Comparison of ENCODE assay signal across 8 cellular contexts in genomic region chr1:185694081-185694480, GRCh38. TPM values are rescaled to one million over a fixed set of nuclear protein-coding genes. Genes with fewer than 3 reads are reported as not detected.
DNase-seq lines count a peak whose midpoint lies in the region; ATAC-seq and TF ChIP-seq lines count a peak whose summit lies in the region.

No MANE protein-coding gene starts in this region.

- H3K36me3 ChIP-seq in body of pancreas (replicated peaks in 1 of 2; ENCODE audit: insufficient read depth in 1 of 2, low read depth in 2 of 2), result no peaks in the 10 kb centered on the region

- no peak for TF ChIP-seq POLR2A in body of pancreas (IDR thresholded peaks at IDR 0.05)

- peak; percentile 69 for DNase-seq in GM12864 (ENCODE audit: low read depth)
- peak; percentile 37 to 78 for DNase-seq in HL-60 (ENCODE audit: low read depth in 1 of 2, low spot score in 1 of 2)
- peak in 3 of 4 donors; percentile 27 to 39 (median 28) for DNase-seq in body of pancreas
- no peak for DNase-seq in natural killer cell
- no peak for DNase-seq in NK-92 treated with Interleukin-12 subunit alpha and Interleukin-12 subunit beta, amount 100 ng/mL, for 24 hours (lab: John Stamatoyannopoulos, UW)
- no peak for DNase-seq in anterior cingulate cortex (lab: John Stamatoyannopoulos, UW)
- no peak for DNase-seq in superior temporal gyrus (ENCODE audit: extremely low spot score)

- peaks cover 0 to 3% of the 10 kb centered on the region in 2 donors for H3K9me3 Mint-ChIP-seq in natural killer cell

- no peak for TF ChIP-seq CTCF in GM12864 (IDR thresholded peaks at IDR 0.05; ENCODE audit: low read depth, low read length, missing control alignments)
- no peak for TF ChIP-seq CTCF in HL-60 (IDR thresholded peaks at IDR 0.05; ENCODE audit: insufficient read depth, low read length)
- no peak for TF ChIP-seq CTCF in body of pancreas (IDR thresholded peaks at IDR 0.05)
- no peak for TF ChIP-seq CTCF in natural killer cell (IDR thresholded peaks at IDR 0.05)

- H3K27ac Mint-ChIP-seq in natural killer cell, result peak overlapping the region; percentile 90 to 91

- peak overlapping the region; percentile 86 for H3K4me3 Mint-ChIP-seq in natural killer cell

- peaks cover 20% of the 10 kb centered on the region for H3K36me3 Mint-ChIP-seq in natural killer cell

- peaks cover 12% of the 10 kb centered on the region in 2 donors for H3K4me1 Mint-ChIP-seq in natural killer cell

- 17 to 30% methylated on average over 8 of the region's 8 CpGs for WGBS in body of pancreas, 2 donors

- peak overlapping the region; percentile 53 for H3K27ac ChIP-seq in HL-60 (replicated peaks)
- H3K27ac ChIP-seq in body of pancreas, result peak overlapping the region in 2 of 4 donors; percentile 41 to 44

- peaks cover 28 to 42% of the 10 kb centered on the region in 2 donors for H3K27me3 Mint-ChIP-seq in natural killer cell (ENCODE audit: low read depth in 2 of 2)

- H3K4me3 ChIP-seq in GM12864 (ENCODE audit: low read depth, low read length), result no peak overlapping the region; the same call in 1 of the 2 replicates
- H3K4me3 ChIP-seq in HL-60 (replicated peaks; ENCODE audit: insufficient read depth, low read length), result no peak overlapping the region
- no peak overlapping the region for H3K4me3 ChIP-seq in body of pancreas

- H3K9me3 ChIP-seq in body of pancreas, result no peaks in the 10 kb centered on the region

- H3K27me3 ChIP-seq in HL-60 (ENCODE audit: insufficient read depth, poor library complexity, severe bottlenecking) (no peaks in the 10 kb centered on the region), body of pancreas (no peaks in the 10 kb centered on the region)

- peaks cover 15% of the 10 kb centered on the region for H3K4me1 ChIP-seq in body of pancreas

- peak; percentile 95 for ATAC-seq in GM21367 (IDR thresholded peaks at IDR 0.05; ENCODE audit: unreplicated experiment)
- peak; percentile 59 for ATAC-seq in body of pancreas
- ATAC-seq in natural killer cell, result peak; percentile 68 to 78 (median 75)

- intact Hi-C loops in body of pancreas (cut with DNase I) (no loop called here), natural killer cell (cut with micrococcal nuclease) (loop anchor here (10.0 kb wide), 1 partner anchor 539 kb away; the partner anchor contains the start of genes SWT1 and TRMT1L)

RNA-seq across cellular contexts. Expression of gene HMCN1, which starts 40.1 kb away (rescaled TPM):
- total RNA-seq in body of pancreas, result 1 to 10 TPM; 2.1 to 2.3 TPM
- under 1 TPM; 0.02 to 0.45 (median 0.39) TPM for total RNA-seq in natural killer cell

Comparison
In these comparisons a context has a peak if more than half of its experiments do, and no peak if none do; other contexts are left out.
1. DNase-seq: peak in GM12864 (single experiment), HL-60 (2 of 2) and body of pancreas (3 of 4); none in natural killer cell (single experiment), NK-92 treated with Interleukin-12 subunit alpha and Interleukin-12 subunit beta, amount 100 ng/mL, for 24 hours (single experiment), anterior cingulate cortex (0 of 58) and superior temporal gyrus (single experiment).
2. Peak in every context shown above with its lines, with median percentiles within 50 percentile points of each other: ATAC-seq.